Comparison of ENCODE assay signal across 8 cellular contexts in genomic region chr4:106315968-106316772, GRCh38. TPM values are rescaled to one million over a fixed set of nuclear protein-coding genes. Genes with fewer than 3 reads are reported as not detected.
DNase-seq lines count a peak whose midpoint lies in the region; ATAC-seq and TF ChIP-seq lines count a peak whose summit lies in the region.

TSS of gene AIMP1 (plus strand) at chr4:106316550. CDS start at chr4:106325010, 8,460 bp downstream.
TSS of gene TBCK (minus strand) at chr4:106316209. CDS start at chr4:106308960, 7,249 bp downstream.

- peaks cover 81% of the 10 kb centered on the region for H3K79me2 ChIP-seq in smooth muscle cell (ENCODE audit: low read depth)

- peak within 1 kb of the TSS; percentile 99 for H3K9ac ChIP-seq in smooth muscle cell (ENCODE audit: low read depth)

- H3F3A ChIP-seq in smooth muscle cell (ENCODE audit: low read depth), result no peaks in the 10 kb centered on the region

- no peaks in the 10 kb centered on the region for H3K9me3 ChIP-seq in smooth muscle cell (replicated peaks; ENCODE audit: low read depth)

- ATAC-seq in GM18909 (IDR thresholded peaks at IDR 0.05; ENCODE audit: poor library complexity, unreplicated experiment), result peak; percentile 89
- ATAC-seq in HG03159 (IDR thresholded peaks at IDR 0.05; ENCODE audit: unreplicated experiment), result peak; percentile 90

- H4K20me1 ChIP-seq in smooth muscle cell (ENCODE audit: low read depth), result no peaks in the 10 kb centered on the region

- no peaks in the 10 kb centered on the region for H3K36me3 ChIP-seq in smooth muscle cell (ENCODE audit: low read depth)

- WGBS in smooth muscle cell (ENCODE audit: low lambda C conversion rate), result under 1% methylated on average over 44 of the region's 44 CpGs

- peak within 1 kb of the TSS; percentile 100 for H3K4me3 ChIP-seq in WI38 (ENCODE audit: low read depth, low read length)
- H3K4me3 ChIP-seq in smooth muscle cell, result peak within 1 kb of the TSS; percentile 92

- peak; percentile 83 for DNase-seq in AG08395 (ENCODE audit: low spot score)
- DNase-seq in NCI-H2227 (lab: John Stamatoyannopoulos, UW; ENCODE audit: unreplicated experiment), result peak; percentile 88
- peak; percentile 23 to 95 (median 85) for DNase-seq in caudate nucleus (lab: John Stamatoyannopoulos, UW)
- DNase-seq in iPS-NIHi7 (ENCODE audit: extremely low spot score), result peak; percentile 79
- DNase-seq in smooth muscle cell (lab: John Stamatoyannopoulos, UW; ENCODE audit: unreplicated experiment), result peak; percentile 80

- H2AFZ ChIP-seq in smooth muscle cell (ENCODE audit: low read depth), result peak within 1 kb of the TSS; percentile 93

- peak within 1 kb of the TSS; percentile 89 for H3K4me2 ChIP-seq in smooth muscle cell

- H3K27ac ChIP-seq in caudate nucleus (ENCODE audit: low read depth, low read length) (peak within 1 kb of the TSS; percentile 97), smooth muscle cell (ENCODE audit: low read depth) (peak within 1 kb of the TSS; percentile 99)

- peaks cover 20% of the 10 kb centered on the region for H3K4me1 ChIP-seq in smooth muscle cell (ENCODE audit: low read depth)

- H3K27me3 ChIP-seq in smooth muscle cell (ENCODE audit: low read depth), result no peaks in the 10 kb centered on the region

- TF ChIP-seq CTCF in WI38 (IDR thresholded peaks at IDR 0.05; ENCODE audit: low read depth, low read length), result no peak
- TF ChIP-seq CTCF in smooth muscle cell (IDR thresholded peaks at IDR 0.05; ENCODE audit: borderline replicate concordance, insufficient read depth, poor library complexity, severe bottlenecking), result no peak

RNA-seq across cellular contexts. Expression of gene AIMP1, which starts in this region (rescaled TPM):
- total RNA-seq in smooth muscle cell, result 35.1 and 40.4 TPM in 2 replicates
- polyA plus RNA-seq in smooth muscle cell, result 58.5 and 60.5 TPM in 2 replicates

RNA-seq across cellular contexts. Expression of gene TBCK, which starts in this region (rescaled TPM):
- total RNA-seq in smooth muscle cell, result 28.1 and 39.5 TPM in 2 replicates
- 10.0 and 15.9 TPM in 2 replicates for polyA plus RNA-seq in smooth muscle cell

Comparison
In these comparisons a context has a peak if more than half of its experiments do, and no peak if none do; other contexts are left out.
1. Peak in every context shown above with its lines: DNase-seq, ATAC-seq, H3K4me3 ChIP-seq and H3K27ac ChIP-seq.